Comparison of ENCODE assay signal across 8 cellular contexts in genomic region chr1:101238041-101238515, GRCh38. TPM values are rescaled to one million over a fixed set of nuclear protein-coding genes. Genes with fewer than 3 reads are reported as not detected.
A peak's percentile ranks its signal among the peaks of the same experiment; 100 is the strongest.
DNase-seq lines count a peak whose midpoint lies in the region; ATAC-seq and TF ChIP-seq lines count a peak whose summit lies in the region.

No MANE protein-coding gene starts in this region.

- H3K4me1 ChIP-seq in GM23248 (ENCODE audit: insufficient read depth) = peaks cover 6% of the 10 kb centered on the region; the same call in 1 of the 2 replicates
- H3K4me1 ChIP-seq in urinary bladder (ENCODE audit: insufficient read depth) = no peaks in the 10 kb centered on the region

- no peak for ATAC-seq in GM18502 (IDR thresholded peaks at IDR 0.05; ENCODE audit: poor library complexity, unreplicated experiment)

- H3K27me3 ChIP-seq in GM23248 (replicated peaks; ENCODE audit: insufficient read depth) (no peaks in the 10 kb centered on the region), neural cell (ENCODE audit: insufficient read depth, low read depth, low read length) (peaks cover 21% of the 10 kb centered on the region)

- no peaks in the 10 kb centered on the region for H4K20me1 ChIP-seq in GM23248 (ENCODE audit: insufficient read depth)
- H4K20me1 ChIP-seq in neural cell (ENCODE audit: insufficient read depth) = no peaks in the 10 kb centered on the region

- no peak overlapping the region for H3K4me3 Mint-ChIP-seq in Calu3 (ENCODE audit: low read depth, unreplicated experiment)

- H3K36me3 Mint-ChIP-seq in Calu3 (ENCODE audit: insufficient read depth, unreplicated experiment) = peaks cover 19% of the 10 kb centered on the region

- DNase-seq in GM23248 (peak; percentile 50), coronary artery (ENCODE audit: low spot score) (no peak), NCI-H1436 treated with DMSO at 0.1 percent for 48 hours (lab: John Stamatoyannopoulos, UW) (no peak), Calu3 (no peak)

- in situ Hi-C loops in GM23248 (cut with MboI) = no loop called here

- peak overlapping the region; percentile 54 for H3K27ac ChIP-seq in GM23248
- H3K27ac ChIP-seq in coronary artery = peak overlapping the region in 1 of 2 donors; percentile 76
- no peak overlapping the region for H3K27ac ChIP-seq in neural cell (ENCODE audit: low read length)
- no peak overlapping the region for H3K27ac ChIP-seq in urinary bladder (ENCODE audit: low read depth)

- peaks cover 21% of the 10 kb centered on the region for H3K4me1 Mint-ChIP-seq in Calu3 (ENCODE audit: low read depth, unreplicated experiment)

- WGBS in GM23248 (ENCODE audit: low coverage in 1 of 2, low lambda C conversion rate in 2 of 2, missing lambda C conversion rate in 2 of 2), 2 experiments = 7 to 10% methylated on average over 8 to 13 of the region's 13 CpGs
- WGBS in urinary bladder = 13% methylated on average over 13 of the region's 13 CpGs

- H3K4me2 ChIP-seq in GM23248 (ENCODE audit: unreplicated experiment) (peak overlapping the region; percentile 82), neural cell (ENCODE audit: low read length) (no peak overlapping the region)

- H3F3A ChIP-seq in GM23248 (ENCODE audit: insufficient read depth) (peaks cover 9% of the 10 kb centered on the region), neural cell (ENCODE audit: insufficient read depth, low read length, poor library complexity, severe bottlenecking) (no peaks in the 10 kb centered on the region)

- no peak for TF ChIP-seq RAD21 in neural cell (conservative IDR thresholded peaks at IDR 0.05)

- H3K9ac ChIP-seq in GM23248 (peak overlapping the region; percentile 76), neural cell (ENCODE audit: low read length) (no peak overlapping the region)

- peak overlapping the region; percentile 88 for H3K4me3 ChIP-seq in GM23248
- peak overlapping the region; percentile 46 for H3K4me3 ChIP-seq in WI38 (ENCODE audit: low read depth, low read length)
- peak overlapping the region; percentile 79 for H3K4me3 ChIP-seq in coronary artery
- H3K4me3 ChIP-seq in neural cell (ENCODE audit: low read length) = peak overlapping the region; percentile 53
- peak overlapping the region; percentile 57 for H3K4me3 ChIP-seq in urinary bladder (ENCODE audit: low read depth, low read length)

- intact Hi-C loops in Calu3 (cut with micrococcal nuclease; ENCODE audit: unreplicated experiment) = loop anchor here (2.0 to 5.0 kb wide), 2 partner anchors 236 to 317 kb away; no protein-coding TSS in a partner anchor

- no peak for TF ChIP-seq EP300 in neural cell (conservative IDR thresholded peaks at IDR 0.05; ENCODE audit: poor library complexity, severe bottlenecking)

- H3K9me3 Mint-ChIP-seq in Calu3 (ENCODE audit: low read depth, unreplicated experiment) = no peaks in the 10 kb centered on the region

- CTCF ChIA-PET in Calu3 (lab: Charles Lee) = interaction anchor here (0.6 to 1.4 kb wide), 4 partner anchors 9 to 288 kb away, joined by 3 to 8 read pairs (median 3); no protein-coding TSS in a partner anchor

- H3K9me3 ChIP-seq in GM23248 (ENCODE audit: low read depth) = no peaks in the 10 kb centered on the region
- no peaks in the 10 kb centered on the region for H3K9me3 ChIP-seq in neural cell (ENCODE audit: low read length)

- H3K79me2 ChIP-seq in GM23248 (ENCODE audit: insufficient read depth) = peaks cover 36% of the 10 kb centered on the region
- peaks cover 37% of the 10 kb centered on the region for H3K79me2 ChIP-seq in neural cell (replicated peaks; ENCODE audit: insufficient read depth, low read length)

- no TSS peak for BruUV-seq in Calu3 (replicated peaks; lab: Mats Ljungman, UMichigan)

- peaks cover 71% of the 10 kb centered on the region for H3K27me3 Mint-ChIP-seq in Calu3 (ENCODE audit: unreplicated experiment)

- peaks cover 12% of the 10 kb centered on the region for H3K36me3 ChIP-seq in GM23248 (ENCODE audit: low read depth)
- no peaks in the 10 kb centered on the region for H3K36me3 ChIP-seq in neural cell (ENCODE audit: insufficient read depth, low read length)
- H3K36me3 ChIP-seq in urinary bladder (ENCODE audit: insufficient read depth) = no peaks in the 10 kb centered on the region

- no peaks in the 10 kb centered on the region for H3K9me2 ChIP-seq in GM23248 (ENCODE audit: insufficient read depth)
- no peaks in the 10 kb centered on the region for H3K9me2 ChIP-seq in neural cell (ENCODE audit: insufficient read depth, low read length)

- H3K27ac Mint-ChIP-seq in Calu3 (ENCODE audit: unreplicated experiment) = no peak overlapping the region

- H2AFZ ChIP-seq in GM23248 (0 out of 2 replicates have a peak overlapping the region, but pooled peaks have one; percentile 28), neural cell (ENCODE audit: low read depth, low read length) (no peak overlapping the region)

- no peak for TF ChIP-seq CTCF in WI38 (IDR thresholded peaks at IDR 0.05; ENCODE audit: low read depth, low read length)
- no peak for TF ChIP-seq CTCF in coronary artery (IDR thresholded peaks at IDR 0.05)
- no peak for TF ChIP-seq CTCF in neural cell (IDR thresholded peaks at IDR 0.05; ENCODE audit: poor library complexity, severe bottlenecking)
- TF ChIP-seq CTCF in Calu3 (IDR thresholded peaks at IDR 0.05; ENCODE audit: unreplicated experiment) = no peak

TF ChIP-seq in neural cell, 6 proteins besides CTCF, POLR2A, EP300 and RAD21:
- TF ChIP-seq TAF1 (IDR thresholded peaks at IDR 0.05; ENCODE audit: low read depth) = no peak
- no peak for TF ChIP-seq POLR2AphosphoS5 (IDR thresholded peaks at IDR 0.05)
- TF ChIP-seq MXI1 (conservative IDR thresholded peaks at IDR 0.05; ENCODE audit: poor library complexity, severe bottlenecking) = no peak
- TF ChIP-seq EZH2 (IDR thresholded peaks at IDR 0.05; ENCODE audit: borderline replicate concordance, insufficient read depth, low read length, poor library complexity, severe bottlenecking) = no peak
- TF ChIP-seq SMC3 (conservative IDR thresholded peaks at IDR 0.05; ENCODE audit: poor library complexity) = no peak
- TF ChIP-seq, protein P1, sequence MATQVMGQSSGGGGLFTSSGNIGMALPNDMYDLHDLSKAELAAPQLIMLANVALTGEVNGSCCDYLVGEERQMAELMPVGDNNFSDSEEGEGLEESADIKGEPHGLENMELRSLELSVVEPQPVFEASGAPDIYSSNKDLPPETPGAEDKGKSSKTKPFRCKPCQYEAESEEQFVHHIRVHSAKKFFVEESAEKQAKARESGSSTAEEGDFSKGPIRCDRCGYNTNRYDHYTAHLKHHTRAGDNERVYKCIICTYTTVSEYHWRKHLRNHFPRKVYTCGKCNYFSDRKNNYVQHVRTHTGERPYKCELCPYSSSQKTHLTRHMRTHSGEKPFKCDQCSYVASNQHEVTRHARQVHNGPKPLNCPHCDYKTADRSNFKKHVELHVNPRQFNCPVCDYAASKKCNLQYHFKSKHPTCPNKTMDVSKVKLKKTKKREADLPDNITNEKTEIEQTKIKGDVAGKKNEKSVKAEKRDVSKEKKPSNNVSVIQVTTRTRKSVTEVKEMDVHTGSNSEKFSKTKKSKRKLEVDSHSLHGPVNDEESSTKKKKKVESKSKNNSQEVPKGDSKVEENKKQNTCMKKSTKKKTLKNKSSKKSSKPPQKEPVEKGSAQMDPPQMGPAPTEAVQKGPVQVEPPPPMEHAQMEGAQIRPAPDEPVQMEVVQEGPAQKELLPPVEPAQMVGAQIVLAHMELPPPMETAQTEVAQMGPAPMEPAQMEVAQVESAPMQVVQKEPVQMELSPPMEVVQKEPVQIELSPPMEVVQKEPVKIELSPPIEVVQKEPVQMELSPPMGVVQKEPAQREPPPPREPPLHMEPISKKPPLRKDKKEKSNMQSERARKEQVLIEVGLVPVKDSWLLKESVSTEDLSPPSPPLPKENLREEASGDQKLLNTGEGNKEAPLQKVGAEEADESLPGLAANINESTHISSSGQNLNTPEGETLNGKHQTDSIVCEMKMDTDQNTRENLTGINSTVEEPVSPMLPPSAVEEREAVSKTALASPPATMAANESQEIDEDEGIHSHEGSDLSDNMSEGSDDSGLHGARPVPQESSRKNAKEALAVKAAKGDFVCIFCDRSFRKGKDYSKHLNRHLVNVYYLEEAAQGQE (IDR thresholded peaks at IDR 0.05; ENCODE audit: borderline replicate concordance) = no peak
TF ChIP-seq in neural cell: peak in this region for 0.

RNA-seq across cellular contexts. Expression of gene S1PR1, which starts 1.3 kb away (rescaled TPM):
- total RNA-seq in GM23248 (2014; rRNA removed; shearing (Covaris generic)) = 42.6 and 44.3 TPM in 2 replicates
- polyA plus RNA-seq in GM23248 (2016; fragmentation: Nextera tagmentation; extraction: Ambion mirVana) (48.5 and 52.2 TPM in 2 replicates), neural cell (0.44 TPM in 1 of 2 replicates, not detected in the other), urinary bladder (61.1 TPM)
- polyA minus RNA-seq in neural cell = 0.46 and 0.49 TPM in 2 replicates
- total RNA-seq in urinary bladder (32.6 TPM), Calu3 (2022) (not detected in 2 replicates)

Comparison
In these comparisons a context has a peak if more than half of its experiments do, and no peak if none do; other contexts are left out.
1. RNA of gene S1PR1, which starts 1.3 kb away (total RNA-seq): 42.6 to 44.3 TPM in GM23248 and 32.6 TPM in urinary bladder (single experiment); not detected in Calu3; every median in the first group is over 10 times any median in the second.
2. Peak in every context shown above with its lines, with median percentiles within 50 percentile points of each other: H3K4me3 ChIP-seq.